ENCODE assay signal across 11 cellular contexts in the genomic region with DNA sequence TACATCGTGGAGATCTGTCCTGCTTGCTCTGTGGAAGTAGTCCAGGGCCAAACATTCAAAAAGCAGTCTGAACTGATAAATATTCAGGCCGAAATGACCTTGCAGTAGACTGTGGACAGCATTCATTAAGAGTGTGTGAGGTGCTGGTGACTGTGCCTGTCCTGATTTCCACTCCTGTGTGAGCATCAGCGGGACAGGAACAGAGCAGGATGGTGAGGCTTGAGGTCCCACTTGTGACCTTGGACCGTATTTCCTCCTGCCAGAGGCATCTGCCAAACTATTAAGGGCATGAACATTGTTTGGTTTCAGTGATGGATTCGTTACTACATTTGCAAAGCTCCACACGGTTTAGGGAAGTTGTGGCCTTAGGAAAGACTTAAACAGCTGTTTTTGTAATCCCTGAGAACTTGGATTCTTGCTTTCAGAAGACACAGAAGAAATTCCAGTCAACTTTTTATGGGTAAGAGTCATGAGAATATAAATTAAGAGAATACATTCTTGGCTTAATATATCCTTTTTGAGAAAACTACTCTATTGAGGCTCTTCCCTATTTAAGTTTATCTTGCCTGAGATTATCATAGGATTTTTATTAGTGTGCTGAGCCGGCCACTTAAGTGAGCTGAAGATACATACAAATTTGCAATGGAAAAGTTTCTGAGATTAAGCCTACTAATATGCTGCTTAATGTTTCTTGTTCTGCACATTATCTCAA. TPM values are rescaled to one million over a fixed set of nuclear protein-coding genes. Genes with fewer than 3 reads are reported as not detected.
DNase-seq lines count a peak whose midpoint lies in the region; ATAC-seq and TF ChIP-seq lines count a peak whose summit lies in the region.
"Had no signal": no experiment of that assay in that cellular context is flagged by ENCODE, and none has a peak within 500 bp of the region (broad histone marks: within the 10 kb centered on the region; RNA-seq: fewer than 3 reads in every experiment).

No MANE protein-coding gene starts in this region.

- H3K4me1 ChIP-seq in osteoblast (ENCODE audit: insufficient read depth, low read length): peaks cover 4% of the 10 kb centered on the region
- peaks cover 0 to 82% (median 19%) of the 10 kb centered on the region in 4 donors for H3K4me1 ChIP-seq in tibial nerve

- H2AFZ ChIP-seq in osteoblast (ENCODE audit: low read length): no peak overlapping the region

- DNase-seq in CD14-positive monocyte (ENCODE audit: low spot score) (no peak), OCI-M1 (lab: John Stamatoyannopoulos, UW) (peak; percentile 32), fibroblast of the aortic adventitia (ENCODE audit: low read depth) (peak; percentile 38), osteoblast (ENCODE audit: insufficient read length, low spot score, missing footprints) (peak; percentile 68), tibial nerve (ENCODE audit: low spot score in 2 of 2) (no peak), hypothalamus (lab: John Stamatoyannopoulos, UW) (no peak)
- DNase-seq: activated CD4-positive, CD25-positive, alpha-beta regulatory T cell; COR-L47 had no signal

- H3K27me3 ChIP-seq in osteoblast (ENCODE audit: insufficient read depth, low read length) (no peaks in the 10 kb centered on the region), tibial nerve (no peaks in the 10 kb centered on the region)

- H3K9me3 ChIP-seq in osteoblast (ENCODE audit: low read depth, low read length) (no peaks in the 10 kb centered on the region), tibial nerve (no peaks in the 10 kb centered on the region)

- H4K20me1 ChIP-seq in osteoblast (ENCODE audit: insufficient read depth, low read length): peaks cover 60% of the 10 kb centered on the region

- TF ChIP-seq POLR2A in tibial nerve (IDR thresholded peaks at IDR 0.05): no peak

- H3K27ac Mint-ChIP-seq in CD14-positive monocyte: peak overlapping the region; percentile 25 to 83 (median 75)

- ATAC-seq in GM18907 (IDR thresholded peaks at IDR 0.05; ENCODE audit: unreplicated experiment) (no peak), GM21786 (IDR thresholded peaks at IDR 0.05; ENCODE audit: unreplicated experiment) (no peak)

- TF ChIP-seq CTCF in CD14-positive monocyte (IDR thresholded peaks at IDR 0.05) (no peak), fibroblast of the aortic adventitia (IDR thresholded peaks at IDR 0.05; ENCODE audit: insufficient read depth, low read length) (no peak), osteoblast (IDR thresholded peaks at IDR 0.05; ENCODE audit: extremely low read depth, low read depth, low read length) (no peak), tibial nerve (IDR thresholded peaks at IDR 0.05) (no peak)

- peaks cover 99% of the 10 kb centered on the region for H3K79me2 ChIP-seq in osteoblast (ENCODE audit: insufficient read depth, low read length)

- H3K4me1 Mint-ChIP-seq in CD14-positive monocyte: peaks cover 63% of the 10 kb centered on the region

- H3K4me2 ChIP-seq in osteoblast (ENCODE audit: insufficient read depth, low read length): no peak overlapping the region

- H3K27me3 Mint-ChIP-seq in CD14-positive monocyte (ENCODE audit: low read depth in 3 of 3): no peaks in the 10 kb centered on the region
- H3K27me3 Mint-ChIP-seq: activated naive CD8-positive, alpha-beta T cell had no signal

- H3K4me3 ChIP-seq in fibroblast of the aortic adventitia (ENCODE audit: low read depth, low read length) (no peak overlapping the region), osteoblast (ENCODE audit: insufficient read depth, low read length) (no peak overlapping the region), tibial nerve (no peak overlapping the region)

- WGBS in tibial nerve, 2 donors: 42 to 44% methylated on average over 7 of the region's 7 CpGs

- no peaks in the 10 kb centered on the region for H3K9me3 Mint-ChIP-seq in CD14-positive monocyte

- intact Hi-C loops in CD14-positive monocyte (cut with micrococcal nuclease): no loop called here

- TF ChIP-seq EP300 in tibial nerve (IDR thresholded peaks at IDR 0.05): no peak

- H3K27ac ChIP-seq in osteoblast (ENCODE audit: low read depth, low read length) (peak overlapping the region; percentile 38), tibial nerve (peak overlapping the region in 2 of 4 donors; percentile 34 to 52)

- H3K36me3 ChIP-seq in osteoblast (ENCODE audit: insufficient read depth, low read length) (no peaks in the 10 kb centered on the region), tibial nerve (no peaks in the 10 kb centered on the region)

- H3K4me3 Mint-ChIP-seq in CD14-positive monocyte: peak overlapping the region in 1 of 2 donors; percentile 9

- peaks cover 0 to 3% of the 10 kb centered on the region in 2 donors for H3K36me3 Mint-ChIP-seq in CD14-positive monocyte
- H3K36me3 Mint-ChIP-seq: activated naive CD8-positive, alpha-beta T cell had no signal

RNA-seq across cellular contexts. Expression of gene CCNY, which starts 32.9 kb away (rescaled TPM):
- polyA plus RNA-seq in CD14-positive monocyte: 10 to 100 TPM; 39.9 to 64.8 TPM
- 19.4 and 55.4 TPM in 2 replicates for total RNA-seq in fibroblast of the aortic adventitia (ENCODE audit: low replicate concordance)
- 53.2 and 63.9 TPM in 2 replicates for total RNA-seq in osteoblast
- total RNA-seq in tibial nerve: 10 to 100 TPM; 24.3 to 27.6 (median 26.5) TPM

Comparison
In these comparisons a context has a peak if more than half of its experiments do, and no peak if none do; other contexts are left out.
1. DNase-seq: peak in OCI-M1 (single experiment), fibroblast of the aortic adventitia (single experiment) and osteoblast (single experiment); none in CD14-positive monocyte (single experiment), tibial nerve (0 of 2) and hypothalamus (0 of 51).